9 cellular contexts compared by ENCODE assay signal in genomic region chr9:34458967-34459355, GRCh38. TPM values are rescaled to one million over a fixed set of nuclear protein-coding genes. Genes with fewer than 3 reads are reported as not detected.
A peak's percentile ranks its signal among the peaks of the same experiment; 100 is the strongest.
DNase-seq lines count a peak whose midpoint lies in the region; ATAC-seq and TF ChIP-seq lines count a peak whose summit lies in the region.
"Had no signal": no experiment of that assay in that cellular context is flagged by ENCODE, and none has a peak within 500 bp of the region (broad histone marks: within the 10 kb centered on the region; RNA-seq: fewer than 3 reads in every experiment).

No MANE protein-coding gene starts in this region.

- no peak overlapping the region for H3K27ac Mint-ChIP-seq in activated naive CD4-positive, alpha-beta T cell treated with anti-CD3 and anti-CD28 coated beads for 36 hours
- H3K27ac Mint-ChIP-seq in activated naive CD8-positive, alpha-beta T cell treated with anti-CD3 and anti-CD28 coated beads for 36 hours: no peak overlapping the region

- H3K9me3 ChIP-seq in thymus (ENCODE audit: control insufficient read depth): no peaks in the 10 kb centered on the region

- H3K36me3 ChIP-seq in kidney epithelial cell (ENCODE audit: control insufficient read depth, insufficient read depth, low read length): no peaks in the 10 kb centered on the region
- no peaks in the 10 kb centered on the region for H3K36me3 ChIP-seq in thymus (ENCODE audit: control insufficient read depth, insufficient read depth)

- H3K4me1 ChIP-seq in thymus (ENCODE audit: control insufficient read depth, insufficient read depth, low read length): peaks cover 14% of the 10 kb centered on the region

- 36% methylated on average over 11 of the region's 11 CpGs for WGBS in thymus

- no peaks in the 10 kb centered on the region for H3K36me3 Mint-ChIP-seq in activated naive CD4-positive, alpha-beta T cell treated with anti-CD3 and anti-CD28 coated beads for 36 hours (ENCODE audit: low read depth)
- no peaks in the 10 kb centered on the region for H3K36me3 Mint-ChIP-seq in activated naive CD8-positive, alpha-beta T cell treated with anti-CD3 and anti-CD28 coated beads for 36 hours

- CTCF ChIA-PET in activated naive CD4-positive, alpha-beta T cell treated with anti-CD3 and anti-CD28 coated beads for 36 hours (lab: Charles Lee): interaction anchor here (0.7 kb wide), 1 partner anchor 65 kb away, joined by 4 read pairs; no protein-coding TSS in a partner anchor

- peak overlapping the region; percentile 87 for H3K4me3 Mint-ChIP-seq in activated naive CD4-positive, alpha-beta T cell treated with anti-CD3 and anti-CD28 coated beads for 36 hours
- peak overlapping the region; percentile 76 for H3K4me3 Mint-ChIP-seq in activated naive CD8-positive, alpha-beta T cell treated with anti-CD3 and anti-CD28 coated beads for 36 hours

- no peak for DNase-seq in activated naive CD4-positive, alpha-beta T cell treated with anti-CD3 and anti-CD28 coated beads for 36 hours
- DNase-seq in activated naive CD4-positive, alpha-beta T cell treated with Interleukin-2 at 50 U/mL for 16 hours: no peak
- DNase-seq in activated naive CD8-positive, alpha-beta T cell treated with anti-CD3 and anti-CD28 coated beads for 36 hours: no peak
- DNase-seq in kidney epithelial cell (ENCODE audit: low read depth) (no peak), HUDEP-2 (lab: John Stamatoyannopoulos, UW; ENCODE audit: unreplicated experiment in 76 of 76) (no peak)
- no peak for DNase-seq in stimulated activated CD4-positive, alpha-beta T cell treated with anti-CD3 and anti-CD28 coated beads, Interleukin-15, amount 100 ng/mL, for 24 hours

- TF ChIP-seq CTCF in kidney epithelial cell (IDR thresholded peaks at IDR 0.05; ENCODE audit: insufficient read depth, low read length, poor library complexity, severe bottlenecking): no peak

- no peaks in the 10 kb centered on the region for H3K27me3 ChIP-seq in kidney epithelial cell (ENCODE audit: control insufficient read depth, insufficient read depth, low read length)
- H3K27me3 ChIP-seq in thymus (ENCODE audit: control insufficient read depth, insufficient read depth): peaks cover 4% of the 10 kb centered on the region

- H3K27me3 Mint-ChIP-seq in activated naive CD4-positive, alpha-beta T cell treated with anti-CD3 and anti-CD28 coated beads for 36 hours (ENCODE audit: low read depth): peaks cover 1% of the 10 kb centered on the region
- H3K27me3 Mint-ChIP-seq in activated naive CD8-positive, alpha-beta T cell treated with anti-CD3 and anti-CD28 coated beads for 36 hours: peaks cover 19% of the 10 kb centered on the region

- intact Hi-C loops in activated naive CD4-positive, alpha-beta T cell treated with anti-CD3 and anti-CD28 coated beads for 36 hours (cut with micrococcal nuclease): loop anchor here (1.0 to 10.0 kb wide), 13 partner anchors 41 to 653 kb away; partner anchors contain the start of genes DCAF12, KIF24, NUDT2 and RPP25L

- peak overlapping the region; percentile 20 for H3K4me3 ChIP-seq in kidney epithelial cell (ENCODE audit: low read depth, low read length)
- H3K4me3 ChIP-seq in thymus (ENCODE audit: low read length): peak overlapping the region; percentile 22

- no peaks in the 10 kb centered on the region for H3K9me3 Mint-ChIP-seq in activated naive CD4-positive, alpha-beta T cell treated with anti-CD3 and anti-CD28 coated beads for 36 hours
- no peaks in the 10 kb centered on the region for H3K9me3 Mint-ChIP-seq in activated naive CD8-positive, alpha-beta T cell treated with anti-CD3 and anti-CD28 coated beads for 36 hours

- no peak overlapping the region for H3K27ac ChIP-seq in thymus (ENCODE audit: low read depth)

- peaks cover 43% of the 10 kb centered on the region for H3K4me1 Mint-ChIP-seq in activated naive CD4-positive, alpha-beta T cell treated with anti-CD3 and anti-CD28 coated beads for 36 hours (ENCODE audit: low read depth)
- peaks cover 35% of the 10 kb centered on the region for H3K4me1 Mint-ChIP-seq in activated naive CD8-positive, alpha-beta T cell treated with anti-CD3 and anti-CD28 coated beads for 36 hours

- no peak for ATAC-seq in HG03520 (IDR thresholded peaks at IDR 0.05; ENCODE audit: unreplicated experiment)

RNA-seq across cellular contexts. Expression of gene DNAI1, which starts 0.4 kb away (rescaled TPM):
- under 1 TPM in 1 of 2 experiments, not detected in 1; 0.26 TPM for total RNA-seq in activated naive CD4-positive, alpha-beta T cell treated with anti-CD3 and anti-CD28 coated beads for 36 hours
- not detected for total RNA-seq in activated naive CD8-positive, alpha-beta T cell treated with anti-CD3 and anti-CD28 coated beads for 36 hours
- not detected in 2 replicates for total RNA-seq in kidney epithelial cell
- polyA plus RNA-seq in thymus: 0.75 TPM
- polyA plus RNA-seq: small intestine had no signal

RNA-seq across cellular contexts. Expression of gene FAM219A, which starts 0.6 kb away (rescaled TPM):
- 10 to 100 TPM; 11.1 to 11.6 TPM for total RNA-seq in activated naive CD4-positive, alpha-beta T cell treated with anti-CD3 and anti-CD28 coated beads for 36 hours
- total RNA-seq in activated naive CD8-positive, alpha-beta T cell treated with anti-CD3 and anti-CD28 coated beads for 36 hours: 1 to 10 TPM; 7.5 to 8.2 TPM
- 14.7 and 16.8 TPM in 2 replicates for total RNA-seq in kidney epithelial cell
- 9.7 TPM for polyA plus RNA-seq in thymus
